ENCODE assay signal across 8 cellular contexts in genomic region chr17:80262291-80262690, GRCh38. TPM values are rescaled to one million over a fixed set of nuclear protein-coding genes. Genes with fewer than 3 reads are reported as not detected.
DNase-seq lines count a peak whose midpoint lies in the region; FAIRE-seq and TF ChIP-seq lines count a peak whose summit lies in the region.

No MANE protein-coding gene starts in this region.

- H3K4me1 ChIP-seq in PC-9 (replicated peaks; ENCODE audit: insufficient read depth) = peaks cover 11% of the 10 kb centered on the region
- peaks cover 36 to 54% (median 45%) of the 10 kb centered on the region in 4 donors for H3K4me1 ChIP-seq in esophagus muscularis mucosa
- H3K4me1 ChIP-seq in rectal smooth muscle tissue (ENCODE audit: control insufficient read depth, insufficient read depth, low read length) = peaks cover 17% of the 10 kb centered on the region

- 56% methylated on average over 3 of the region's 3 CpGs for WGBS in esophagus muscularis mucosa

- no peak overlapping the region for H3K9ac ChIP-seq in rectal smooth muscle tissue (ENCODE audit: low read length)

- H2AFZ ChIP-seq in PC-9 = no peak overlapping the region

- H3K27ac ChIP-seq in PC-9 (0 out of 2 replicates have a peak overlapping the region, but pooled peaks have one; percentile 93), esophagus muscularis mucosa (replicated peaks in 1 of 4) (peak overlapping the region; percentile 96 to 99 (median 98)), rectal smooth muscle tissue (ENCODE audit: low read depth, low read length) (peak overlapping the region; percentile 68)

- no peak for TF ChIP-seq POLR2A in esophagus muscularis mucosa (IDR thresholded peaks at IDR 0.05; ENCODE audit: low read depth)
- TF ChIP-seq POLR2A in GM12891 (IDR thresholded peaks at IDR 0.05; ENCODE audit: low read depth, low read length) = no peak

- H3K36me3 ChIP-seq in PC-9 (ENCODE audit: low read depth) (no peaks in the 10 kb centered on the region), esophagus muscularis mucosa (peaks cover 4 to 26% (median 18%) of the 10 kb centered on the region in 4 donors), rectal smooth muscle tissue (ENCODE audit: control insufficient read depth, insufficient read depth, low read length) (peaks cover 2% of the 10 kb centered on the region)

- DNase-seq in ELF-1 (ENCODE audit: low read depth, low spot score) (peak; percentile 80), PC-9 (no peak), esophagus muscularis mucosa (ENCODE audit: extremely low spot score) (no peak), EL (no peak), GM12891 (ENCODE audit: insufficient read length, low spot score) (no peak), SIG-M5 treated with dmso at 0.1 percent for 504 hours (lab: John Stamatoyannopoulos, UW; ENCODE audit: unreplicated experiment) (no peak)
- DNase-seq in stimulated activated CD4-positive, alpha-beta T cell treated with anti-CD3 and anti-CD28 coated beads, Interleukin-1b, Interleukin-23, amount 100 ng/mL, for 48 hours = no peak

- intact Hi-C loops in PC-9 (cut with micrococcal nuclease; ENCODE audit: unreplicated experiment) (no loop called here), esophagus muscularis mucosa (cut with DNase I) (loop anchor here (5.0 kb wide), 1 partner anchor 115 kb away; the partner anchor contains the start of gene EIF4A3)

- H3K9me3 ChIP-seq in PC-9 (ENCODE audit: insufficient read depth, low read depth) (no peaks in the 10 kb centered on the region), esophagus muscularis mucosa (no peaks in the 10 kb centered on the region)

- CTCF ChIA-PET in PC-9 (lab: Charles Lee) = no interaction called here

- no peaks in the 10 kb centered on the region for H4K20me1 ChIP-seq in PC-9 (ENCODE audit: insufficient read depth)

- H3K9me2 ChIP-seq in PC-9 (ENCODE audit: insufficient read depth) = no peaks in the 10 kb centered on the region

- H3K4me2 ChIP-seq in PC-9 = peak overlapping the region; percentile 82; the same call in 1 of the 2 replicates

- no peak overlapping the region; the same call in 1 of the 2 replicates for H3K4me3 ChIP-seq in PC-9
- peak overlapping the region; percentile 81 to 93 (median 87) for H3K4me3 ChIP-seq in esophagus muscularis mucosa
- H3K4me3 ChIP-seq in rectal smooth muscle tissue (ENCODE audit: low read length) = no peak overlapping the region

- peaks cover 5% of the 10 kb centered on the region for H3F3A ChIP-seq in PC-9 (ENCODE audit: insufficient read depth, low read depth)

- H3K27me3 ChIP-seq in PC-9 (ENCODE audit: insufficient read depth, low read depth) (no peaks in the 10 kb centered on the region), esophagus muscularis mucosa (no peaks in the 10 kb centered on the region), rectal smooth muscle tissue (ENCODE audit: control insufficient read depth, insufficient read depth, low read length) (no peaks in the 10 kb centered on the region)

- POLR2A ChIA-PET in PC-9 (lab: Charles Lee; ENCODE audit: unreplicated experiment) = no interaction called here

- BruUV-seq in PC-9 (replicated peaks; lab: Mats Ljungman, UMichigan) = no TSS peak

- H3K79me2 ChIP-seq in PC-9 (ENCODE audit: low read depth) = peaks cover 10% of the 10 kb centered on the region; the same call in 1 of the 2 replicates

- no peak for TF ChIP-seq EP300 in esophagus muscularis mucosa (IDR thresholded peaks at IDR 0.05)

- no peak for FAIRE-seq in GM12891 (lab: Jason Lieb, UNC)

- TF ChIP-seq CTCF in PC-9 (conservative IDR thresholded peaks at IDR 0.05) (no peak), esophagus muscularis mucosa (IDR thresholded peaks at IDR 0.05) (no peak)

TF ChIP-seq in GM12891, 5 proteins besides CTCF, POLR2A, EP300 and RAD21:
- TF ChIP-seq POU2F2 (IDR thresholded peaks at IDR 0.05; ENCODE audit: low read depth, low read length) (no peak), SPI1 (IDR thresholded peaks at IDR 0.05; ENCODE audit: low read depth, low read length) (no peak), POLR2AphosphoS5 (IDR thresholded peaks at IDR 0.05; ENCODE audit: low read depth, low read length) (no peak), TAF1 (IDR thresholded peaks at IDR 0.05; ENCODE audit: low read depth, low read length) (no peak), PAX5 (IDR thresholded peaks at IDR 0.05; ENCODE audit: insufficient read depth, low read length, severe bottlenecking) (no peak)

RNA-seq across cellular contexts. Expression of gene RNF213, which starts 1.6 kb away (rescaled TPM):
- 179 and 207 TPM in 2 replicates for total RNA-seq in PC-9 (2021)
- 10 to 100 TPM; 55.8 to 85.7 (median 75.9) TPM for total RNA-seq in esophagus muscularis mucosa
- 55.7 TPM for polyA plus RNA-seq in GM12891 (2012; ENCODE audit: low read depth, missing spikeins)

RNA-seq across cellular contexts. Expression of gene SLC26A11, which starts 42.1 kb away (rescaled TPM):
- 12.4 and 14.1 TPM in 2 replicates for total RNA-seq in PC-9 (2021)
- total RNA-seq in esophagus muscularis mucosa = 10 to 100 TPM; 11.3 to 13.8 (median 12.7) TPM
- 1.9 TPM for polyA plus RNA-seq in GM12891 (2012; ENCODE audit: low read depth, missing spikeins)

RNA-seq across cellular contexts. Expression of gene SGSH, which starts 42.2 kb away (rescaled TPM):
- total RNA-seq in PC-9 (2021) = 28.4 and 45.4 TPM in 2 replicates
- total RNA-seq in esophagus muscularis mucosa = 10 to 100 TPM; 12.9 to 24.4 (median 21.3) TPM
- polyA plus RNA-seq in GM12891 (2012; ENCODE audit: low read depth, missing spikeins) = 14.0 TPM

Comparison
In these comparisons a context has a peak if more than half of its experiments do, and no peak if none do; other contexts are left out.
1. H3K4me3 ChIP-seq: peak in esophagus muscularis mucosa (4 of 4); none in PC-9 (single experiment) and rectal smooth muscle tissue (single experiment).
2. Peak in every context shown above with its lines, with median percentiles within 50 percentile points of each other: H3K27ac ChIP-seq.